Comparison of ENCODE assay signal across 19 cellular contexts in genomic region chrX:68175569-68175968, GRCh38.
DNase-seq lines count a peak whose midpoint lies in the region; ATAC-seq and TF ChIP-seq lines count a peak whose summit lies in the region.
"Had no signal": no experiment of that assay in that cellular context is flagged by ENCODE, and none has a peak within 500 bp of the region (broad histone marks: within the 10 kb centered on the region; RNA-seq: fewer than 3 reads in every experiment).

No MANE protein-coding gene starts in this region.

- DNase-seq in activated CD4-positive, alpha-beta T cell treated with anti-CD3 and anti-CD28 coated beads, Interleukin-2, amount 10 ng/mL, durations not matched to agents 24 days and 14 days, result no peak
- no peak for DNase-seq in activated CD4-positive, alpha-beta T cell treated with anti-CD3 and anti-CD28 coated beads, Interleukin-2, amount 50 U/mL, for 48 hours
- DNase-seq in RWPE1 (ENCODE audit: low spot score) (peak; percentile 5), fibroblast of lung (ENCODE audit: low read depth in 2 of 2) (peak; percentile 35 to 79), gastrocnemius medialis (peak in 1 of 2 donors; percentile 2), NCI-H1694 (lab: John Stamatoyannopoulos, UW) (no peak)
- no peak for DNase-seq in activated CD8-positive, alpha-beta memory T cell treated with anti-CD3 and anti-CD28 coated beads, Interleukin-2, amount 10 ng/mL, durations not matched to agents 7 days and 5 days
- DNase-seq: activated CD4-positive, CD25-positive, alpha-beta regulatory T cell; activated CD8-positive, alpha-beta memory T cell treated with anti-CD3 and anti-CD28 coated beads for 24 hours; adrenal gland; C1 segment of cervical spinal cord; NCI-H2029; NCI-H446 treated with DMSO at 0.1 percent for 48 hours; stimulated activated naive CD8-positive, alpha-beta T cell treated with anti-CD3 and anti-CD28 coated beads, Interleukin-15, amount 100 ng/mL, for 72 hours; T-helper 2 cell; upper lobe of left lung had no signal

- H3K36me3 ChIP-seq in fibroblast of lung (ENCODE audit: control insufficient read depth, insufficient read depth, low read length) (no peaks in the 10 kb centered on the region), gastrocnemius medialis (no peaks in the 10 kb centered on the region)
- H3K36me3 ChIP-seq: adrenal gland, upper lobe of left lung had no signal

- CTCF ChIA-PET in RWPE1 (lab: Yijun Ruan, JAX), result no interaction called here
- CTCF ChIA-PET in activated CD8-positive, alpha-beta memory T cell treated with anti-CD3 and anti-CD28 coated beads, Interleukin-2, amount 10 ng/mL, durations not matched to agents 7 days and 5 days (lab: Charles Lee), result no interaction called here

- in situ Hi-C loops in gastrocnemius medialis (cut with MboI; ENCODE audit: low sequenced_read_pairs in 4 of 4), result loop anchor here in 1 of 4 donors (25.0 kb wide), 1 partner anchor 537 kb away; no protein-coding TSS in a partner anchor

- H3K4me3 Mint-ChIP-seq in activated CD4-positive, alpha-beta T cell treated with anti-CD3 and anti-CD28 coated beads, Interleukin-2, amount 10 ng/mL, durations not matched to agents 24 days and 14 days, result no peak overlapping the region
- no peak overlapping the region for H3K4me3 Mint-ChIP-seq in activated CD8-positive, alpha-beta memory T cell treated with anti-CD3 and anti-CD28 coated beads, Interleukin-2, amount 10 ng/mL, durations not matched to agents 7 days and 5 days
- H3K4me3 Mint-ChIP-seq: natural killer cell treated with Interleukin-12 subunit alpha and Interleukin-12 subunit beta and Interleukin-15 and Interleukin-18, amount 100 ng/mL, for 72 hours; stimulated activated naive CD8-positive, alpha-beta T cell treated with anti-CD3 and anti-CD28 coated beads, Interleukin-15, amount 100 ng/mL, for 72 hours had no signal

- H2AFZ ChIP-seq in fibroblast of lung (ENCODE audit: low read length), result no peak overlapping the region

- H4K20me1 ChIP-seq in fibroblast of lung (ENCODE audit: control insufficient read depth, extremely low read depth, insufficient read depth, low read length), result no peaks in the 10 kb centered on the region

- H3K27me3 Mint-ChIP-seq in activated CD4-positive, alpha-beta T cell treated with anti-CD3 and anti-CD28 coated beads, Interleukin-2, amount 10 ng/mL, durations not matched to agents 24 days and 14 days, result no peaks in the 10 kb centered on the region
- H3K27me3 Mint-ChIP-seq in activated CD8-positive, alpha-beta memory T cell treated with anti-CD3 and anti-CD28 coated beads, Interleukin-2, amount 10 ng/mL, durations not matched to agents 7 days and 5 days, result no peaks in the 10 kb centered on the region
- H3K27me3 Mint-ChIP-seq: stimulated activated naive CD8-positive, alpha-beta T cell treated with anti-CD3 and anti-CD28 coated beads, Interleukin-15, amount 100 ng/mL, for 72 hours had no signal

- peaks cover 2% of the 10 kb centered on the region for H3K36me3 Mint-ChIP-seq in activated CD4-positive, alpha-beta T cell treated with anti-CD3 and anti-CD28 coated beads, Interleukin-2, amount 10 ng/mL, durations not matched to agents 24 days and 14 days (ENCODE audit: low read depth)
- H3K36me3 Mint-ChIP-seq in activated CD8-positive, alpha-beta memory T cell treated with anti-CD3 and anti-CD28 coated beads, Interleukin-2, amount 10 ng/mL, durations not matched to agents 7 days and 5 days, result peaks cover 1% of the 10 kb centered on the region

- H3K4me1 Mint-ChIP-seq in activated CD4-positive, alpha-beta T cell treated with anti-CD3 and anti-CD28 coated beads, Interleukin-2, amount 10 ng/mL, durations not matched to agents 24 days and 14 days, result peaks cover 11% of the 10 kb centered on the region
- peaks cover 7% of the 10 kb centered on the region for H3K4me1 Mint-ChIP-seq in activated CD8-positive, alpha-beta memory T cell treated with anti-CD3 and anti-CD28 coated beads, Interleukin-2, amount 10 ng/mL, durations not matched to agents 7 days and 5 days
- H3K4me1 Mint-ChIP-seq: stimulated activated naive CD8-positive, alpha-beta T cell treated with anti-CD3 and anti-CD28 coated beads, Interleukin-15, amount 100 ng/mL, for 72 hours had no signal

- H3K4me3 ChIP-seq in fibroblast of lung (replicated peaks in 1 of 4; ENCODE audit: control extremely low read depth in 1 of 4, insufficient read depth in 1 of 4, low read depth in 3 of 4, low read length in 4 of 4), result no peak overlapping the region
- no peak overlapping the region for H3K4me3 ChIP-seq in gastrocnemius medialis
- H3K4me3 ChIP-seq: adrenal gland, upper lobe of left lung had no signal

- H3K79me2 ChIP-seq in fibroblast of lung (ENCODE audit: control insufficient read depth, insufficient read depth, low read length), result no peaks in the 10 kb centered on the region

- peak overlapping the region; percentile 60 for H3K27ac Mint-ChIP-seq in activated CD4-positive, alpha-beta T cell treated with anti-CD3 and anti-CD28 coated beads, Interleukin-2, amount 10 ng/mL, durations not matched to agents 24 days and 14 days
- no peak overlapping the region for H3K27ac Mint-ChIP-seq in activated CD8-positive, alpha-beta memory T cell treated with anti-CD3 and anti-CD28 coated beads, Interleukin-2, amount 10 ng/mL, durations not matched to agents 7 days and 5 days
- H3K27ac Mint-ChIP-seq: natural killer cell treated with Interleukin-12 subunit alpha and Interleukin-12 subunit beta and Interleukin-15 and Interleukin-18, amount 100 ng/mL, for 72 hours; stimulated activated naive CD8-positive, alpha-beta T cell treated with anti-CD3 and anti-CD28 coated beads, Interleukin-15, amount 100 ng/mL, for 72 hours had no signal

- no peak for TF ChIP-seq POLR2A in gastrocnemius medialis (IDR thresholded peaks at IDR 0.05)

- H3K9me3 Mint-ChIP-seq in activated CD4-positive, alpha-beta T cell treated with anti-CD3 and anti-CD28 coated beads, Interleukin-2, amount 10 ng/mL, durations not matched to agents 24 days and 14 days, result peaks cover 7% of the 10 kb centered on the region
- H3K9me3 Mint-ChIP-seq in activated CD8-positive, alpha-beta memory T cell treated with anti-CD3 and anti-CD28 coated beads, Interleukin-2, amount 10 ng/mL, durations not matched to agents 7 days and 5 days (ENCODE audit: low read depth), result peaks cover 3% of the 10 kb centered on the region
- H3K9me3 Mint-ChIP-seq: natural killer cell treated with Interleukin-12 subunit alpha and Interleukin-12 subunit beta and Interleukin-15 and Interleukin-18, amount 100 ng/mL, for 72 hours had no signal

- H3K27ac ChIP-seq in RWPE1 (no peak overlapping the region), fibroblast of lung (ENCODE audit: insufficient read depth, low read length) (no peak overlapping the region), gastrocnemius medialis (peak overlapping the region in 1 of 4 donors; percentile 53)
- H3K27ac ChIP-seq: 22Rv1, adrenal gland, upper lobe of left lung had no signal

- H3K4me2 ChIP-seq in fibroblast of lung (ENCODE audit: extremely low read depth, insufficient read depth, low read length), result no peak overlapping the region

- H3K4me1 ChIP-seq in fibroblast of lung (ENCODE audit: control insufficient read depth, extremely low read depth, insufficient read depth, low read length) (no peaks in the 10 kb centered on the region), gastrocnemius medialis (peaks cover 0 to 10% of the 10 kb centered on the region in 2 donors)
- H3K4me1 ChIP-seq: adrenal gland, upper lobe of left lung had no signal

- POLR2A ChIA-PET in RWPE1 (lab: Yijun Ruan, JAX; ENCODE audit: low non-redundant PET), result no interaction called here

- H3K9ac ChIP-seq in fibroblast of lung (ENCODE audit: insufficient read depth, low read length), result no peak overlapping the region

- ATAC-seq in gastrocnemius medialis, result peak; percentile 58 to 90
- ATAC-seq in activated CD8-positive, alpha-beta memory T cell treated with anti-CD3 and anti-CD28 coated beads, Interleukin-2, amount 10 ng/mL, durations not matched to agents 7 days and 5 days, result no peak
- ATAC-seq in HG02981 (IDR thresholded peaks at IDR 0.05; ENCODE audit: unreplicated experiment), result no peak
- ATAC-seq: natural killer cell treated with Interleukin-12 subunit alpha and Interleukin-12 subunit beta and Interleukin-15 and Interleukin-18, amount 100 ng/mL, for 72 hours; stimulated activated naive CD8-positive, alpha-beta T cell treated with anti-CD3 and anti-CD28 coated beads, Interleukin-15, amount 100 ng/mL, for 72 hours had no signal

- H3K27me3 ChIP-seq in fibroblast of lung (ENCODE audit: control insufficient read depth, insufficient read depth, low read length) (no peaks in the 10 kb centered on the region), gastrocnemius medialis (no peaks in the 10 kb centered on the region)
- H3K27me3 ChIP-seq: adrenal gland, upper lobe of left lung had no signal

- no peak for TF ChIP-seq CTCF in RWPE1 (conservative IDR thresholded peaks at IDR 0.05; ENCODE audit: low read depth)
- TF ChIP-seq CTCF in fibroblast of lung (conservative IDR thresholded peaks at IDR 0.05 in 1 of 2, IDR thresholded peaks at IDR 0.05 in 1 of 2; ENCODE audit: low read depth in 1 of 2, low read length in 2 of 2), result no peak
- no peak for TF ChIP-seq CTCF in gastrocnemius medialis (IDR thresholded peaks at IDR 0.05 in 4 of 5, conservative IDR thresholded peaks at IDR 0.05 in 1 of 5)

- intact Hi-C loops in activated CD4-positive, alpha-beta T cell treated with anti-CD3 and anti-CD28 coated beads, Interleukin-2, amount 10 ng/mL, durations not matched to agents 24 days and 14 days (cut with micrococcal nuclease), result no loop called here
- intact Hi-C loops in gastrocnemius medialis (cut with DNase I; ENCODE audit: low total_unique reads), result no loop called here

- no peaks in the 10 kb centered on the region for H3K9me3 ChIP-seq in fibroblast of lung (ENCODE audit: control insufficient read depth, insufficient read depth, low read depth, low read length)
- no peaks in the 10 kb centered on the region for H3K9me3 ChIP-seq in gastrocnemius medialis
- H3K9me3 ChIP-seq: adrenal gland, upper lobe of left lung had no signal

Comparison
In these comparisons a context has a peak if more than half of its experiments do, and no peak if none do; other contexts are left out.
1. DNase-seq: peak in RWPE1 (single experiment) and fibroblast of lung (2 of 2); none in activated CD4-positive, alpha-beta T cell treated with anti-CD3 and anti-CD28 coated beads, Interleukin-2, amount 10 ng/mL, durations not matched to agents 24 days and 14 days (single experiment), activated CD4-positive, alpha-beta T cell treated with anti-CD3 and anti-CD28 coated beads, Interleukin-2, amount 50 U/mL, for 48 hours (0 of 2), NCI-H1694 (single experiment) and activated CD8-positive, alpha-beta memory T cell treated with anti-CD3 and anti-CD28 coated beads, Interleukin-2, amount 10 ng/mL, durations not matched to agents 7 days and 5 days (single experiment).
2. ATAC-seq: peak in gastrocnemius medialis (2 of 2); none in activated CD8-positive, alpha-beta memory T cell treated with anti-CD3 and anti-CD28 coated beads, Interleukin-2, amount 10 ng/mL, durations not matched to agents 7 days and 5 days (single experiment) and HG02981 (single experiment).